Comparison of ENCODE assay signal across 11 cellular contexts in the genomic region with DNA sequence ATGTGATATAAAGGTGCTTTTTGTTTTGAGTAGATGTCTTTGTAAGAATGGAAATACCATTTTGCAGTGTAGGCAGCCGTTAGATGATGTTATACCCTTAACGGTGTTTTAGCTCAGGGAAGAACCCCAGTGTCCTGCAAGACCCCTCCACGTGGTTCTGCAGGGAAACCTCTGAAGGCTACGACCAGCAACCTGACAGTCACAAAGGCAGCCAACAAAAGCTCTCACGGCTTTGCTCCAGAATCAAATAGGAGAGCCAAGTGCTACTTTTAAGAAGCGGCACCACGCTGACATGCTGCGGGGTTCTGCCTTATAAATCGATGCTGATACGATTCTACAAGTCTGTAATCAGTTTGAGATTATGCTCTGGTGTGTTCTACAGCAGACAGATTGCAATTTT.
"Had no signal": no experiment of that assay in that cellular context is flagged by ENCODE, and none has a peak within 500 bp of the region (broad histone marks: within the 10 kb centered on the region; RNA-seq: fewer than 3 reads in every experiment).

No MANE protein-coding gene starts in this region.

- H3K27ac Mint-ChIP-seq: activated CD4-positive, alpha-beta T cell treated with anti-CD3 and anti-CD28 coated beads, Interleukin-2, amount 10 ng/mL, durations not matched to agents 7 days and 5 days; natural killer cell; stimulated activated naive CD8-positive, alpha-beta T cell treated with anti-CD3 and anti-CD28 coated beads, Interleukin-15, Interleukin-2, amounts not matched to agents 100 ng/mL and 50 ng/mL, for 24 hours had no signal

- H3K4me1 ChIP-seq: prostate gland, sigmoid colon, spleen, testis had no signal

- DNase-seq: activated CD4-positive, alpha-beta T cell treated with anti-CD3 and anti-CD28 coated beads, Interleukin-2, amount 10 ng/mL, durations not matched to agents 7 days and 5 days; activated CD8-positive, alpha-beta memory T cell treated with anti-CD3 and anti-CD28 coated beads for 24 hours; kidney glomerular epithelial cell; mesendoderm; natural killer cell; sigmoid colon; spleen; testis had no signal

- H3K27me3 ChIP-seq: cardiac muscle cell, sigmoid colon, spleen, testis had no signal

- H3K27me3 Mint-ChIP-seq: activated CD4-positive, alpha-beta T cell treated with anti-CD3 and anti-CD28 coated beads, Interleukin-2, amount 10 ng/mL, durations not matched to agents 7 days and 5 days; stimulated activated naive CD8-positive, alpha-beta T cell treated with anti-CD3 and anti-CD28 coated beads, Interleukin-15, Interleukin-2, amounts not matched to agents 100 ng/mL and 50 ng/mL, for 24 hours had no signal

- H3K36me3 Mint-ChIP-seq: natural killer cell had no signal

- H3K9me3 Mint-ChIP-seq: activated CD4-positive, alpha-beta T cell treated with anti-CD3 and anti-CD28 coated beads, Interleukin-2, amount 10 ng/mL, durations not matched to agents 7 days and 5 days; stimulated activated naive CD8-positive, alpha-beta T cell treated with anti-CD3 and anti-CD28 coated beads, Interleukin-15, Interleukin-2, amounts not matched to agents 100 ng/mL and 50 ng/mL, for 24 hours had no signal

- H3K27ac ChIP-seq: cardiac muscle cell, prostate gland, sigmoid colon, spleen, testis had no signal

- H3K36me3 ChIP-seq: cardiac muscle cell, prostate gland, sigmoid colon, spleen had no signal

- H3K4me3 ChIP-seq: cardiac muscle cell, prostate gland, sigmoid colon, spleen, testis had no signal

- H3K4me3 Mint-ChIP-seq: activated CD4-positive, alpha-beta T cell treated with anti-CD3 and anti-CD28 coated beads, Interleukin-2, amount 10 ng/mL, durations not matched to agents 7 days and 5 days; natural killer cell; stimulated activated naive CD8-positive, alpha-beta T cell treated with anti-CD3 and anti-CD28 coated beads, Interleukin-15, Interleukin-2, amounts not matched to agents 100 ng/mL and 50 ng/mL, for 24 hours had no signal

- H3K4me1 Mint-ChIP-seq: activated CD4-positive, alpha-beta T cell treated with anti-CD3 and anti-CD28 coated beads, Interleukin-2, amount 10 ng/mL, durations not matched to agents 7 days and 5 days; natural killer cell had no signal

- H3K9me3 ChIP-seq: prostate gland, sigmoid colon, spleen, testis had no signal
